Comparison of ENCODE assay signal across 26 cellular contexts in the genomic region with DNA sequence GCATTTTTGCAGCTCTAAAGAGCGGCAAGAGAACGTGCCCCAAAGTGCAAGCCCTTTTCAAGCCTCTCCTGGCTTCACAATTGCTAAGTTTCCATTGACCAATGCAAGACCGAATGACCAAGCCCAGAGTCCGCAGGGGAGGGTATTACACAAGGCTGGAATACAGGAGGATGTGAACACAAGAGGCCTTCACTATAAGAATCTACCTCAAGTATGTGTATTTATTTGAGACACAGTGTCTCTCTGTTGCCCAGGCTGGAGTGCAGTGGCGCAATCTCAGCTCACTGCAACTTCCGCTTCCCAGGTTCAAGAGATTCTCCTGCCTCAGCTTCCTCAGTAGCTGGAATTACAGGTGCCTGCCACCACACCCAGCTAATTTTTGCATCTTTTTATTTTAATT. TPM values are rescaled to one million over a fixed set of nuclear protein-coding genes. Genes with fewer than 3 reads are reported as not detected.
DNase-seq lines count a peak whose midpoint lies in the region; ATAC-seq, FAIRE-seq and TF ChIP-seq lines count a peak whose summit lies in the region.
"Had no signal": no experiment of that assay in that cellular context is flagged by ENCODE, and none has a peak within 500 bp of the region (broad histone marks: within the 10 kb centered on the region; RNA-seq: fewer than 3 reads in every experiment).

No MANE protein-coding gene starts in this region.

- H3K79me1 ChIP-seq in mesenchymal stem cell (replicated peaks; ENCODE audit: low read length, poor library complexity, severe bottlenecking) = no peaks in the 10 kb centered on the region

- H3K9me3 ChIP-seq in HepG2 (ENCODE audit: low read length) (no peaks in the 10 kb centered on the region), right lobe of liver (no peaks in the 10 kb centered on the region), mesenchymal stem cell (ENCODE audit: control insufficient read depth, low read length) (peaks cover 2% of the 10 kb centered on the region)

- POLR2A ChIA-PET in HepG2 (lab: Yijun Ruan, JAX) = interaction anchor here (0.8 to 1.6 kb wide), 4 partner anchors 13 to 107 kb away, joined by 3 to 4 read pairs (median 4); a partner anchor contains a TSS

- H3K36me3 ChIP-seq in HepG2 (replicated peaks in 1 of 2; ENCODE audit: control insufficient read depth in 1 of 2, insufficient read depth in 2 of 2, low read length in 2 of 2) (no peaks in the 10 kb centered on the region), right lobe of liver (no peaks in the 10 kb centered on the region), mesenchymal stem cell (ENCODE audit: control insufficient read depth in 1 of 2, insufficient read depth in 2 of 2, low read depth in 1 of 2, low read length in 2 of 2) (no peaks in the 10 kb centered on the region)
- H3K36me3 ChIP-seq: Peyer's patch had no signal

- H3K4me3 ChIP-seq in HepG2 (replicated peaks in 1 of 3; ENCODE audit: insufficient read depth in 1 of 3, low read depth in 2 of 3, low read length in 3 of 3) = peak overlapping the region; percentile 8 to 48 (median 26); a peak in 5 of 6 replicates
- H3K4me3 ChIP-seq in right lobe of liver = no peak overlapping the region
- H3K4me3 ChIP-seq in fibroblast of villous mesenchyme (ENCODE audit: low read depth, low read length) = no peak overlapping the region
- no peak overlapping the region for H3K4me3 ChIP-seq in mesenchymal stem cell (ENCODE audit: insufficient read depth in 1 of 2, low read depth in 1 of 2, low read length in 2 of 2)
- H3K4me3 ChIP-seq: Peyer's patch had no signal

- intact Hi-C loops in HepG2 (cut with micrococcal nuclease; ENCODE audit: unreplicated experiment) = no loop called here
- intact Hi-C loops in right lobe of liver (cut with DNase I) = no loop called here

- no peak overlapping the region for H2BK5ac ChIP-seq in mesenchymal stem cell (ENCODE audit: low read depth, low read length, poor library complexity, severe bottlenecking)

- TF ChIP-seq CTCF in HepG2 (CRISPR knock-in tag; IDR thresholded peaks at IDR 0.05) = no peak
- TF ChIP-seq CTCF in right lobe of liver (IDR thresholded peaks at IDR 0.05) = no peak
- TF ChIP-seq CTCF in fibroblast of villous mesenchyme (IDR thresholded peaks at IDR 0.05; ENCODE audit: insufficient read depth, low read depth, low read length) = no peak

- peak overlapping the region; percentile 70 for H3K4me2 ChIP-seq in HepG2 (ENCODE audit: low read depth, low read length)
- H3K4me2 ChIP-seq in mesenchymal stem cell (ENCODE audit: low read length, poor library complexity, severe bottlenecking) = no peak overlapping the region

- BruUV-seq in HepG2 (replicated peaks; lab: Mats Ljungman, UMichigan) = no TSS peak

- in situ Hi-C loops in HepG2 (cut with HindIII; ENCODE audit: extremely low pct_ligation_motif_present, low pct_unique_long_range_greater_than_20kb) = no loop called here

- CTCF ChIA-PET in HepG2 (lab: Yijun Ruan, JAX; ENCODE audit: low intra/inter-chr PET ratio, low total read pairs) = no interaction called here

- no peak for TF ChIP-seq POLR2A in HepG2 (IDR thresholded peaks at IDR 0.05; ENCODE audit: insufficient read depth in 1 of 2, low read depth in 2 of 2, low read length in 2 of 2)
- TF ChIP-seq POLR2A in right lobe of liver (IDR thresholded peaks at IDR 0.05) = no peak

- H3K27ac ChIP-seq in HepG2 (ENCODE audit: extremely low read length, insufficient read depth, low read length) (peak overlapping the region; percentile 50), right lobe of liver (no peak overlapping the region), mesenchymal stem cell (ENCODE audit: low read length, poor library complexity, severe bottlenecking) (no peak overlapping the region)
- H3K27ac ChIP-seq: C4-2B, HL-60, Peyer's patch had no signal

- peak; percentile 85 for ATAC-seq in HepG2
- no peak for ATAC-seq in right lobe of liver
- ATAC-seq in HG03025 (IDR thresholded peaks at IDR 0.05; ENCODE audit: low FRiP score, unreplicated experiment) = no peak
- ATAC-seq in GM21526 (IDR thresholded peaks at IDR 0.05; ENCODE audit: low FRiP score, unreplicated experiment) = no peak

- H3K9ac ChIP-seq in HepG2 (ENCODE audit: insufficient read depth, low read depth, low read length) (peak overlapping the region; percentile 34; the same call in 1 of the 2 replicates), mesenchymal stem cell (ENCODE audit: low read length) (no peak overlapping the region)

- no peak overlapping the region for H3K4ac ChIP-seq in mesenchymal stem cell (ENCODE audit: low read depth in 1 of 2, low read length in 2 of 2)

- H3K4me1 ChIP-seq in HepG2 (ENCODE audit: insufficient read depth, low read length) (peaks cover 41% of the 10 kb centered on the region), right lobe of liver (peaks cover 0 to 8% (median 4%) of the 10 kb centered on the region in 4 donors), mesenchymal stem cell (ENCODE audit: control insufficient read depth, insufficient read depth, low read depth, low read length) (no peaks in the 10 kb centered on the region)
- H3K4me1 ChIP-seq: Peyer's patch had no signal

- H2BK120ac ChIP-seq in mesenchymal stem cell (ENCODE audit: low read depth, low read length) = no peak overlapping the region

- 14% methylated on average over 6 of the region's 6 CpGs for whole genome bisulfite sequencing in HepG2 (ENCODE audit: low lambda C conversion rate)
- 71% methylated on average over 2 of the region's 6 CpGs for WGBS in right lobe of liver (ENCODE audit: insufficient coverage, low coverage, low lambda C conversion rate, missing lambda C conversion rate)
- 93% methylated on average over 6 of the region's 6 CpGs for WGBS in mesenchymal stem cell

- H3K27me3 ChIP-seq in HepG2 (ENCODE audit: control insufficient read depth in 1 of 2, insufficient read depth in 2 of 2, low read length in 2 of 2) (no peaks in the 10 kb centered on the region), right lobe of liver (no peaks in the 10 kb centered on the region), mesenchymal stem cell (ENCODE audit: control insufficient read depth in 1 of 2, insufficient read depth in 1 of 2, low read length in 2 of 2) (no peaks in the 10 kb centered on the region)
- H3K27me3 ChIP-seq: Peyer's patch had no signal

- H4K8ac ChIP-seq in mesenchymal stem cell (ENCODE audit: low read length) = peak overlapping the region; percentile 25

- no peak overlapping the region for H4K91ac ChIP-seq in mesenchymal stem cell (ENCODE audit: low read length)

- H2BK12ac ChIP-seq in mesenchymal stem cell (ENCODE audit: low read length in 2 of 2) = no peak overlapping the region

- peak overlapping the region; percentile 70 for H2AK5ac ChIP-seq in mesenchymal stem cell (ENCODE audit: low read length, severe bottlenecking)

- no peaks in the 10 kb centered on the region for H4K20me1 ChIP-seq in HepG2 (ENCODE audit: insufficient read depth, low read length)

- H2AFZ ChIP-seq in HepG2 (ENCODE audit: low read length) (peak overlapping the region; percentile 62), mesenchymal stem cell (ENCODE audit: low read depth, low read length) (no peak overlapping the region)

- H2BK15ac ChIP-seq in mesenchymal stem cell (ENCODE audit: low read depth, poor library complexity, severe bottlenecking) = no peak overlapping the region

- H3K79me2 ChIP-seq in HepG2 (ENCODE audit: insufficient read depth, low read length) = no peaks in the 10 kb centered on the region

- H3K18ac ChIP-seq in mesenchymal stem cell (ENCODE audit: low read depth in 1 of 2, low read length in 2 of 2) = peak overlapping the region in 1 of 2 experiments; percentile 49

- H3K23ac ChIP-seq in mesenchymal stem cell (ENCODE audit: low read length in 2 of 2) = no peak overlapping the region

- DNase-seq in HepG2 (ENCODE audit: low spot score) = peak; percentile 59
- DNase-seq in right lobe of liver = no peak
- peak; percentile 42 for DNase-seq in fibroblast of villous mesenchyme (ENCODE audit: low read depth)
- DNase-seq in mesenchymal stem cell = peak; percentile 37
- DNase-seq in AML-193 (lab: John Stamatoyannopoulos, UW) = no peak
- DNase-seq in NCI-H2081 (lab: John Stamatoyannopoulos, UW) = no peak
- DNase-seq: Calu3; CD8-positive, alpha-beta memory T cell; DMS153; GOT3; HCEC 1CT; KG1; NCI-H1105; NCI-H146; NCI-H2029; NCI-H345; NCI-H524; NCI-H774; NK-92 treated with Interleukin-12 subunit alpha and Interleukin-12 subunit beta, amount 100 ng/mL, for 24 hours; Peyer's patch had no signal

- H3K14ac ChIP-seq in mesenchymal stem cell (ENCODE audit: low read length in 2 of 2) = no peak overlapping the region

- peak; percentile 40 for FAIRE-seq in HepG2 (lab: Jason Lieb, UNC)
- FAIRE-seq: G401.6, GM12892 had no signal

- TF ChIP-seq EP300 in HepG2 (IDR thresholded peaks at IDR 0.05; ENCODE audit: low read depth in 2 of 2, low read length in 2 of 2) (no peak), HepG2 (CRISPR knock-in tag; IDR thresholded peaks at IDR 0.05; ENCODE audit: borderline replicate concordance) (no peak)

- TF ChIP-seq RAD21 in HepG2 (CRISPR knock-in tag; IDR thresholded peaks at IDR 0.05) = no peak

RNA-seq across cellular contexts. Expression of a gene that starts 22.2 kb away (rescaled TPM):
- 11.8 and 24.3 TPM in 2 replicates for total RNA-seq in HepG2 (2016; rRNA removed; fragmentation: Illumina TruSeq; extraction: Trizol)
- total RNA-seq in HepG2 (2016; cell fraction: cytosol; rRNA removed; fragmentation: Illumina TruSeq; extraction: Trizol; ENCODE audit: low read depth) = 45.8 and 49.7 TPM in 2 replicates
- total RNA-seq in HepG2 (2016; cell fraction: insoluble cytoplasmic fraction; rRNA removed; fragmentation: Illumina TruSeq; extraction: Trizol) = 14.5 and 23.4 TPM in 2 replicates
- 29.0 and 32.2 TPM in 2 replicates for total RNA-seq in HepG2 (2016; cell fraction: membrane; rRNA removed; fragmentation: Illumina TruSeq; extraction: Trizol)
- 32.2 and 33.4 TPM in 2 replicates for total RNA-seq in HepG2 (2016; cell fraction: nucleus; rRNA removed; fragmentation: Illumina TruSeq; extraction: Trizol)
- polyA plus RNA-seq in HepG2 (2011; rRNA removed) = 34.1 and 35.0 TPM in 2 replicates
- polyA plus RNA-seq in HepG2 (2011; cell fraction: cytosol; rRNA removed) = 21.1 and 29.0 TPM in 2 replicates
- 14.9 and 16.8 TPM in 2 replicates for polyA plus RNA-seq in HepG2 (2011; cell fraction: nucleus; rRNA removed)
- polyA plus RNA-seq in HepG2 (2012) = 19.1 and 32.8 TPM in 2 replicates
- 5.7 and 9.5 TPM in 2 replicates for polyA plus RNA-seq in HepG2 (2016; cell fraction: cytosol; fragmentation: Illumina TruSeq; extraction: Trizol; ENCODE audit: low read depth)
- 14.3 and 14.7 TPM in 2 replicates for polyA plus RNA-seq in HepG2 (2016; cell fraction: insoluble cytoplasmic fraction; fragmentation: Illumina TruSeq; extraction: Trizol; ENCODE audit: low read depth)
- polyA plus RNA-seq in HepG2 (2016; cell fraction: membrane; fragmentation: Illumina TruSeq; extraction: Trizol; ENCODE audit: low read depth) = 11.2 and 15.8 TPM in 2 replicates
- 31.5 and 33.9 TPM in 2 replicates for polyA plus RNA-seq in HepG2 (2016; cell fraction: nucleus; fragmentation: Illumina TruSeq; extraction: Trizol; ENCODE audit: insufficient read depth, low read depth)
- polyA minus RNA-seq in HepG2 (2011; rRNA and poly(A)+ RNA removed; ENCODE audit: low replicate concordance) = 6.5 and 39.5 TPM in 2 replicates
- polyA minus RNA-seq in HepG2 (2011; cell fraction: cytosol; rRNA and poly(A)+ RNA removed) = 26.0 and 29.6 TPM in 2 replicates
- polyA minus RNA-seq in HepG2 (2011; cell fraction: nucleus; rRNA and poly(A)+ RNA removed) = 66.4 and 75.1 TPM in 2 replicates
- 10 to 100 TPM; 18.0 to 40.5 (median 26.3) TPM for total RNA-seq in right lobe of liver
- 131 TPM in 2 replicates for total RNA-seq in fibroblast of villous mesenchyme
- 58.0 TPM for polyA plus RNA-seq in mesenchymal stem cell (2013, experiment 1 of 2)
- polyA plus RNA-seq in mesenchymal stem cell (2013, experiment 2 of 2) = 58.7 TPM

Comparison
In these comparisons a context has a peak if more than half of its experiments do, and no peak if none do; other contexts are left out.
1. DNase-seq: peak in HepG2 (single experiment), fibroblast of villous mesenchyme (single experiment) and mesenchymal stem cell (single experiment); none in right lobe of liver (0 of 3), AML-193 (0 of 2) and NCI-H2081 (0 of 2).
2. H3K4me3 ChIP-seq: peak in HepG2 (3 of 3); none in right lobe of liver (0 of 3), fibroblast of villous mesenchyme (single experiment) and mesenchymal stem cell (0 of 2).